ENCODE assay signal across 1 cellular context in genomic region chr12:24595652-24596235, GRCh38.
TF ChIP-seq lines count a peak whose summit lies in the region.

No MANE protein-coding gene starts in this region.

TF ChIP-seq in GM23338, 12 proteins besides CTCF, POLR2A, EP300 and RAD21 (continued from another document):
- TF ChIP-seq REST (IDR thresholded peaks at IDR 0.05; ENCODE audit: unreplicated experiment) (no peak), ZNF114 (CRISPR knock-in tag; IDR thresholded peaks at IDR 0.05) (no peak), NANOG (IDR thresholded peaks at IDR 0.05; ENCODE audit: borderline replicate concordance) (no peak), POLR2AphosphoS5 (IDR thresholded peaks at IDR 0.05; ENCODE audit: low read depth) (no peak)
TF ChIP-seq in GM23338: peak in this region for 0.
